Comparison of ENCODE assay signal across 24 cellular contexts in the genomic region with DNA sequence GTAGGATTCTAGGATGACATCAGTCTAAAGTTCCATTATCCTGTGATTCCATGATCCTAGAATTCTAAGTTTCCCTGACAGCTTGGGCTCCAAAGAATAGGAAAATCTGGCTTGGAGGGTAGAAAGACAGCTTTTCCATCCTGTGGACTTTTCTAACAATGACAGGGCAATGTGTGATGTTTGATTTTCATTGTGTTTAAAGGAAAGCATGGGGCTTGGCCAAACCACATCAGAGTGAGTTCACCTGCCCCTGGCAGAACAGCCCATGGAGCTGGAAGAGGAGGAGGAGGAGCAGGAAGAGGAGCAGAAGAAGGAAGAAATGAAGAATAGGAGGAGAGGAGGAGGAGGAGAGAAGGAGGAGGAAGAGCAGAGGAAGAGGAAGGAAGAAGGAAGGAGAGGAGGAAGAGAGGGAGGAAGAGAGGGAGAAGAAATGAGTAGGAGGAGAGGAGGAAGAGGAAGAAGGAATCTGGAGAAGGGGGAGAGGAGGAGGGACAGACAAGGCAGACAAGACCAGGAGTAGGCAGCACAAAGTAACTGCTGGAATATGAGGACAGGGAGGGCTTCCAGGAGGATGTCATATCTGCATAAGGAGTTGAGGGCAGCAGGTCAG. TPM values are rescaled to one million over a fixed set of nuclear protein-coding genes. Genes with fewer than 3 reads are reported as not detected.
"Had no signal": no experiment of that assay in that cellular context is flagged by ENCODE, and none has a peak within 500 bp of the region (broad histone marks: within the 10 kb centered on the region; RNA-seq: fewer than 3 reads in every experiment).

No MANE protein-coding gene starts in this region.

- H2AFZ ChIP-seq: parathyroid adenoma had no signal

- ATAC-seq: left colon; left lung; lower lobe of right lung; naive thymus-derived CD8-positive, alpha-beta T cell; stimulated activated effector memory CD8-positive, alpha-beta T cell treated with anti-CD3 and anti-CD28 coated beads, Interleukin-12 subunit alpha, Interleukin-12 subunit beta, amount 100 ng/mL, for 72 hours; upper lobe of right lung had no signal

- H3K9me3 ChIP-seq: left lung, lower lobe of right lung, right atrium auricular region, sigmoid colon, spleen, suprapubic skin, thoracic aorta, tibial artery, upper lobe of right lung had no signal

- H3K9ac ChIP-seq: parathyroid adenoma had no signal

- H3K79me2 ChIP-seq: parathyroid adenoma had no signal

- H3K27ac ChIP-seq: left lung, lower lobe of right lung, parathyroid adenoma, right atrium auricular region, sigmoid colon, spleen, suprapubic skin, thoracic aorta, tibial artery, upper lobe of right lung had no signal

- FAIRE-seq: keratinocyte, small intestine had no signal

- H3K4me3 ChIP-seq: left lung, lower lobe of right lung, right atrium auricular region, sigmoid colon, spleen, suprapubic skin, thoracic aorta, tibial artery, upper lobe of right lung had no signal

- H3K4me1 ChIP-seq: left lung, lower lobe of right lung, parathyroid adenoma, right atrium auricular region, sigmoid colon, spleen, suprapubic skin, tibial artery, upper lobe of right lung had no signal

- DNase-seq: hippocampal formation; left colon; lower lobe of right lung; mammary epithelial cell; mesenchymal stem cell; nucleus accumbens; sigmoid colon; small intestine; spleen; stimulated activated CD4-positive, alpha-beta T cell treated with anti-CD3 and anti-CD28 coated beads, Interleukin-4, amount 100 ng/mL, for 24 hours; stimulated activated naive CD4-positive, alpha-beta T cell; tibial artery; trophoblast cell; upper lobe of right lung had no signal

- H3K36me3 ChIP-seq: left lung, lower lobe of right lung, right atrium auricular region, sigmoid colon, spleen, suprapubic skin, thoracic aorta, tibial artery, upper lobe of right lung had no signal

- H3K27me3 ChIP-seq: left lung, right atrium auricular region, sigmoid colon, spleen, suprapubic skin, upper lobe of right lung had no signal

RNA-seq across cellular contexts. Expression of gene WNT11, which starts 53.1 kb away (rescaled TPM):
- total RNA-seq: pulmonary artery endothelial cell, renal cortical epithelial cell had no signal
- polyA plus RNA-seq: keratinocyte, mammary epithelial cell had no signal
